27 cellular contexts compared by ENCODE assay signal in genomic region chr7:14776266-14776665, GRCh38.
"Had no signal": no experiment of that assay in that cellular context is flagged by ENCODE, and none has a peak within 500 bp of the region (broad histone marks: within the 10 kb centered on the region; RNA-seq: fewer than 3 reads in every experiment).

No MANE protein-coding gene starts in this region.

- H3K9me3 ChIP-seq: testis, thoracic aorta, thyroid gland, transverse colon, upper lobe of right lung, uterus, vagina had no signal

- H3K36me3 Mint-ChIP-seq: stimulated activated effector memory CD8-positive, alpha-beta T cell treated with anti-CD3 and anti-CD28 coated beads, Interleukin-12 subunit alpha, Interleukin-12 subunit beta, amount 100 ng/mL, for 72 hours; stimulated activated memory B cell treated with anti-CD40 and anti-IgM and Interleukin-4, amounts not matched to agents 10 μg/mL and 1 μg/mL and 100 μg/mL, for 72 hours; type B pancreatic cell had no signal

- H3K27ac Mint-ChIP-seq: stimulated activated effector memory CD8-positive, alpha-beta T cell treated with anti-CD3 and anti-CD28 coated beads, Interleukin-12 subunit alpha, Interleukin-12 subunit beta, amount 100 ng/mL, for 72 hours; stimulated activated memory B cell treated with anti-CD40 and anti-IgM and Interleukin-4, amounts not matched to agents 10 μg/mL and 1 μg/mL and 100 μg/mL, for 72 hours; stimulated activated naive CD8-positive, alpha-beta T cell treated with anti-CD3 and anti-CD28 coated beads, Interleukin-15, amount 100 ng/mL, for 72 hours; stimulated activated naive CD8-positive, alpha-beta T cell treated with anti-CD3 and anti-CD28 coated beads, Interleukin-15, Interleukin-2, amounts not matched to agents 100 ng/mL and 50 ng/mL, for 24 hours; type B pancreatic cell had no signal

- H3K4me3 ChIP-seq: stomach, testis, thoracic aorta, thyroid gland, tibial artery, tibial nerve, transverse colon, upper lobe of left lung, upper lobe of right lung, uterus, vagina had no signal

- DNase-seq: stimulated activated CD4-positive, alpha-beta T cell treated with anti-CD3 and anti-CD28 coated beads, Interleukin-2, amount 100 ng/mL, for 24 hours; stimulated activated CD4-positive, alpha-beta T cell treated with anti-CD3 and anti-CD28 coated beads, Interleukin-2, amount 100 ng/mL, for 48 hours; stimulated activated CD4-positive, alpha-beta T cell treated with anti-CD3 and anti-CD28 coated beads, Interleukin-4, amount 100 ng/mL, for 1 hour; stimulated activated CD4-positive, alpha-beta T cell treated with anti-CD3 and anti-CD28 coated beads, Interleukin-4, amount 100 ng/mL, for 24 hours; stimulated activated CD4-positive, alpha-beta T cell treated with anti-CD3 and anti-CD28 coated beads, Interleukin-4, amount 100 ng/mL, for 4 hours; stimulated activated CD8-positive, alpha-beta memory T cell treated with anti-CD3 and anti-CD28 coated beads, Interleukin-4, amount 100 ng/mL, for 48 hours; stimulated activated naive CD4-positive, alpha-beta T cell; stimulated activated naive CD4-positive, alpha-beta T cell treated with Interleukin-2 at 50 U/mL for 16 hours; stimulated activated naive CD8-positive, alpha-beta T cell treated with anti-CD3 and anti-CD28 coated beads, Interleukin-15, amount 100 ng/mL, for 72 hours; stimulated activated naive CD8-positive, alpha-beta T cell treated with anti-CD3 and anti-CD28 coated beads, Interleukin-15, Interleukin-2, amounts not matched to agents 100 U/mL and 50 U/mL, for 24 hours; stomach; substantia nigra; testis; thyroid gland; tibial artery; transverse colon; trophoblast cell; upper lobe of left lung; upper lobe of right lung; uterus had no signal

- ATAC-seq: stimulated activated memory B cell treated with anti-CD40 and anti-IgM and Interleukin-4, amounts not matched to agents 10 μg/mL and 1 μg/mL and 100 μg/mL, for 72 hours; stimulated activated naive CD8-positive, alpha-beta T cell treated with anti-CD3 and anti-CD28 coated beads, Interleukin-15, amount 100 ng/mL, for 72 hours; stimulated activated naive CD8-positive, alpha-beta T cell treated with anti-CD3 and anti-CD28 coated beads, Interleukin-15, Interleukin-2, amounts not matched to agents 100 U/mL and 50 U/mL, for 24 hours; upper lobe of right lung had no signal

- H3K4me1 Mint-ChIP-seq: stimulated activated effector memory CD8-positive, alpha-beta T cell treated with anti-CD3 and anti-CD28 coated beads, Interleukin-12 subunit alpha, Interleukin-12 subunit beta, amount 100 ng/mL, for 72 hours; stimulated activated memory B cell treated with anti-CD40 and anti-IgM and Interleukin-4, amounts not matched to agents 10 μg/mL and 1 μg/mL and 100 μg/mL, for 72 hours; stimulated activated naive CD8-positive, alpha-beta T cell treated with anti-CD3 and anti-CD28 coated beads, Interleukin-15, amount 100 ng/mL, for 72 hours had no signal

- H3K36me3 ChIP-seq: stomach, thoracic aorta, thyroid gland, tibial artery, tibial nerve, transverse colon, upper lobe of left lung, upper lobe of right lung, uterus, vagina had no signal

- H3K4me1 ChIP-seq: stomach, testis, thyroid gland, tibial artery, tibial nerve, transverse colon, upper lobe of left lung, upper lobe of right lung, uterus, vagina had no signal

- H3K4me3 Mint-ChIP-seq: stimulated activated effector memory CD8-positive, alpha-beta T cell treated with anti-CD3 and anti-CD28 coated beads, Interleukin-12 subunit alpha, Interleukin-12 subunit beta, amount 100 ng/mL, for 72 hours; stimulated activated memory B cell treated with anti-CD40 and anti-IgM and Interleukin-4, amounts not matched to agents 10 μg/mL and 1 μg/mL and 100 μg/mL, for 72 hours; stimulated activated naive CD8-positive, alpha-beta T cell treated with anti-CD3 and anti-CD28 coated beads, Interleukin-15, amount 100 ng/mL, for 72 hours; stimulated activated naive CD8-positive, alpha-beta T cell treated with anti-CD3 and anti-CD28 coated beads, Interleukin-15, Interleukin-2, amounts not matched to agents 100 ng/mL and 50 ng/mL, for 24 hours; type B pancreatic cell had no signal

- H3K27ac ChIP-seq: stomach, testis, thoracic aorta, thyroid gland, tibial artery, tibial nerve, transverse colon, upper lobe of left lung, upper lobe of right lung, uterus, vagina had no signal

- H3K27me3 ChIP-seq: stomach, testis, thyroid gland, tibial artery, tibial nerve, transverse colon, upper lobe of left lung, upper lobe of right lung, uterus, vagina had no signal

- H3K27me3 Mint-ChIP-seq: stimulated activated memory B cell treated with anti-CD40 and anti-IgM and Interleukin-4, amounts not matched to agents 10 μg/mL and 1 μg/mL and 100 μg/mL, for 72 hours; stimulated activated naive CD8-positive, alpha-beta T cell treated with anti-CD3 and anti-CD28 coated beads, Interleukin-15, amount 100 ng/mL, for 72 hours; stimulated activated naive CD8-positive, alpha-beta T cell treated with anti-CD3 and anti-CD28 coated beads, Interleukin-15, Interleukin-2, amounts not matched to agents 100 ng/mL and 50 ng/mL, for 24 hours; type B pancreatic cell had no signal
